ENCODE assay signal across 19 cellular contexts in the genomic region with DNA sequence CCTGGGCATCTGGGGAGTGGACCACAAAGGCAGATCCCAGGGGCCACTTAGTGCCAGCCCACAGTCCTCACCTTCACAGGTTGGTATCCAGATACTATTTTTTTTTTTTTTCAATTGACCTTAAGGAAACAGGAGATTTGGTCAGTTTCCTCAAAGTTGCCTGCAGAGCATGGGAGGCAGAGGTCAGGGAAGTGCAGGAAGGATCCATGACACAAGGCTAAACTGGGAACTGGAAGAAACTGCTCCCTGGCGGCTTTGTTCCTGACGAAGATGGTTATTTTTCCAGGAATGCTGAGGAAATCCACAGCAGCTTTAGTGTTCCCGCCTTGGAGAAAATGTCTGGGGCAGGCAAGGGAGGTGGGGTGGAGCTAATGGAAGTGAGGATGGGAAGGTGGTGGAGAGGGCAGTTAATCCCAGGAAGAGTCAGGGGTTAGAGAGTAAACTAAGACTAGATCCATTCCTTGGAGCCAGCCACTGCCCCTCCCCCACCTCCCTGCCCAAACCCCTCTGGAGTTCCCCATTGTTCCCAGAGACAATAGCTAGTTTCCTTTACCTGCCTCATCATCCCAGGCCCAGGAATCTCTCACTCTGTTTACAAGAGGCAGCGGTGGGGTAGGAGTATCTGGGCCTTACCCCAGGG. TPM values are rescaled to one million over a fixed set of nuclear protein-coding genes. Genes with fewer than 3 reads are reported as not detected.
A peak's percentile ranks its signal among the peaks of the same experiment; 100 is the strongest.
DNase-seq lines count a peak whose midpoint lies in the region; ATAC-seq and TF ChIP-seq lines count a peak whose summit lies in the region.
"Had no signal": no experiment of that assay in that cellular context is flagged by ENCODE, and none has a peak within 500 bp of the region (broad histone marks: within the 10 kb centered on the region; RNA-seq: fewer than 3 reads in every experiment).

No MANE protein-coding gene starts in this region.

- no peak overlapping the region for H3K9ac ChIP-seq in HCT116 (ENCODE audit: low read length)
- H3K9ac ChIP-seq in iPS-20b (ENCODE audit: low read depth, low read length), result peak overlapping the region; percentile 82

- TF ChIP-seq POLR2A in HCT116 (IDR thresholded peaks at IDR 0.05; ENCODE audit: borderline replicate concordance, extremely low read depth, insufficient read depth, insufficient read length), result no peak

- H4K20me1 ChIP-seq in HCT116 (ENCODE audit: insufficient read depth), result no peaks in the 10 kb centered on the region

- H3K4me2 ChIP-seq in HCT116 (ENCODE audit: low read length), result no peak overlapping the region

- no peak overlapping the region for H3K4me3 ChIP-seq in HCT116 (replicated peaks in 1 of 2; ENCODE audit: low read depth in 1 of 2, low read length in 2 of 2)
- peak overlapping the region; percentile 47; the same call in 1 of the 2 replicates for H3K4me3 ChIP-seq in iPS-20b (ENCODE audit: low read length)
- H3K4me3 ChIP-seq: left lung had no signal

- peaks cover 2% of the 10 kb centered on the region for H3K27me3 Mint-ChIP-seq in activated CD4-positive, alpha-beta memory T cell treated with anti-CD3 and anti-CD28 coated beads for 36 hours

- POLR2A ChIA-PET in HCT116 (lab: Charles Lee), result no interaction called here
- POLR2A ChIA-PET in activated CD4-positive, alpha-beta memory T cell treated with anti-CD3 and anti-CD28 coated beads for 36 hours (lab: Charles Lee), result no interaction called here

- peak overlapping the region; percentile 9 for H2AFZ ChIP-seq in HCT116 (ENCODE audit: low read depth, low read length, poor library complexity, severe bottlenecking)

- no peaks in the 10 kb centered on the region for H3K27me3 ChIP-seq in HCT116 (ENCODE audit: insufficient read depth, low read length)
- H3K27me3 ChIP-seq in iPS-20b (ENCODE audit: insufficient read depth, low read length), result no peaks in the 10 kb centered on the region
- H3K27me3 ChIP-seq: left lung had no signal

- no peaks in the 10 kb centered on the region for H3K4me1 Mint-ChIP-seq in activated CD4-positive, alpha-beta memory T cell treated with anti-CD3 and anti-CD28 coated beads for 36 hours (ENCODE audit: low read depth)
- H3K4me1 Mint-ChIP-seq: activated CD4-positive, alpha-beta memory T cell treated with anti-CD3 and anti-CD28 coated beads, Interleukin-2, amount 10 ng/mL, durations not matched to agents 7 days and 5 days; naive B cell had no signal

- RAD21 ChIA-PET in HCT116 (lab: Charles Lee; ENCODE audit: low non-redundant PET in 1 of 2, low total read pairs in 2 of 2, uncharacterized antibody in 2 of 2, unreplicated experiment in 2 of 2), result no interaction called here

- no peaks in the 10 kb centered on the region for H3K9me2 ChIP-seq in HCT116 (ENCODE audit: insufficient read depth)

- no peak for DNase-seq in HCT116 (ENCODE audit: low read depth, low spot score)
- peak; percentile 65 for DNase-seq in dermis blood vessel endothelial cell
- no peak for DNase-seq in sciatic nerve (ENCODE audit: low spot score)
- DNase-seq in activated CD4-positive, alpha-beta memory T cell treated with anti-CD3 and anti-CD28 coated beads for 36 hours, result no peak
- DNase-seq in NCI-H69 (lab: John Stamatoyannopoulos, UW), result no peak
- DNase-seq in NCI-H2171 (lab: John Stamatoyannopoulos, UW), result no peak
- no peak for DNase-seq in activated naive CD4-positive, alpha-beta T cell treated with anti-CD3 and anti-CD28 coated beads, Interleukin-2, amount 50 U/mL, for 72 hours (ENCODE audit: low spot score in 2 of 2)
- DNase-seq: activated CD4-positive, alpha-beta memory T cell treated with anti-CD3 and anti-CD28 coated beads, Interleukin-2, amount 10 ng/mL, durations not matched to agents 7 days and 5 days; amniotic stem cell; DMS153; erythroblast; left lung; naive B cell; NCI-H2081; PC-3 had no signal

- H3K79me2 ChIP-seq in HCT116 (ENCODE audit: insufficient read depth, low read length), result no peaks in the 10 kb centered on the region

- peaks cover 0 to 10% of the 10 kb centered on the region in 2 experiments; a peak in 2 of 4 replicates for H3K4me1 ChIP-seq in HCT116 (ENCODE audit: control insufficient read depth in 1 of 2, insufficient read depth in 2 of 2, low read length in 2 of 2)
- peaks cover 27% of the 10 kb centered on the region for H3K4me1 ChIP-seq in iPS-20b (ENCODE audit: insufficient read depth, low read length)
- H3K4me1 ChIP-seq: left lung had no signal

- intact Hi-C loops in HCT116 (cut with micrococcal nuclease) (no loop called here), sciatic nerve (cut with DNase I) (no loop called here)
- intact Hi-C loops in activated CD4-positive, alpha-beta memory T cell treated with anti-CD3 and anti-CD28 coated beads for 36 hours (cut with micrococcal nuclease), result no loop called here

- no peaks in the 10 kb centered on the region for H3K9me3 Mint-ChIP-seq in activated CD4-positive, alpha-beta memory T cell treated with anti-CD3 and anti-CD28 coated beads for 36 hours
- H3K9me3 Mint-ChIP-seq in activated naive CD4-positive, alpha-beta T cell treated with anti-CD3 and anti-CD28 coated beads, Interleukin-2, amount 50 U/mL, for 72 hours, result no peaks in the 10 kb centered on the region
- H3K9me3 Mint-ChIP-seq: activated CD4-positive, alpha-beta memory T cell treated with anti-CD3 and anti-CD28 coated beads, Interleukin-2, amount 10 ng/mL, durations not matched to agents 7 days and 5 days; activated T-helper 1 cell treated with anti-CD3 and anti-CD28 coated beads, Interleukin-12 subunit alpha, Interleukin-12 subunit beta, Interleukin-2, Interleukin-4 antibody, amounts not matched to agents 30 ng/mL and 10 ng/mL and 1 ng/mL, durations not matched to agents 14 hours and 24 hours and 36 hours; naive B cell had no signal

- H3K36me3 ChIP-seq in HCT116 (ENCODE audit: control insufficient read depth in 1 of 2, insufficient read depth in 2 of 2, low read length in 2 of 2), result no peaks in the 10 kb centered on the region
- no peaks in the 10 kb centered on the region for H3K36me3 ChIP-seq in iPS-20b (ENCODE audit: insufficient read depth, low read depth, low read length)
- H3K36me3 ChIP-seq: left lung had no signal

- BruUV-seq in HCT116 (replicated peaks; lab: Mats Ljungman, UMichigan), result no TSS peak

- TF ChIP-seq CTCF in HCT116 (IDR thresholded peaks at IDR 0.05 in 2 of 3, conservative IDR thresholded peaks at IDR 0.05 in 1 of 3; ENCODE audit: borderline replicate concordance in 1 of 3, insufficient read depth in 1 of 3, low read depth in 2 of 3, low read length in 2 of 3), result no peak

- no peak overlapping the region for H3K27ac Mint-ChIP-seq in activated CD4-positive, alpha-beta memory T cell treated with anti-CD3 and anti-CD28 coated beads for 36 hours
- no peak overlapping the region for H3K27ac Mint-ChIP-seq in activated naive CD4-positive, alpha-beta T cell treated with anti-CD3 and anti-CD28 coated beads, Interleukin-2, amount 50 U/mL, for 72 hours
- H3K27ac Mint-ChIP-seq: activated CD4-positive, alpha-beta memory T cell treated with anti-CD3 and anti-CD28 coated beads, Interleukin-2, amount 10 ng/mL, durations not matched to agents 7 days and 5 days; activated T-helper 1 cell treated with anti-CD3 and anti-CD28 coated beads, Interleukin-12 subunit alpha, Interleukin-12 subunit beta, Interleukin-2, Interleukin-4 antibody, amounts not matched to agents 30 ng/mL and 10 ng/mL and 1 ng/mL, durations not matched to agents 14 hours and 24 hours and 36 hours; naive B cell had no signal

- CTCF ChIA-PET in HCT116 (lab: Charles Lee), result interaction anchor here (2.0 kb wide), 1 partner anchor 19 kb away, joined by 5 read pairs; no protein-coding TSS in a partner anchor
- CTCF ChIA-PET in activated CD4-positive, alpha-beta memory T cell treated with anti-CD3 and anti-CD28 coated beads for 36 hours (lab: Charles Lee), result no interaction called here

- TF ChIP-seq RAD21 in HCT116 (IDR thresholded peaks at IDR 0.05; ENCODE audit: low read depth), result no peak

- no peaks in the 10 kb centered on the region for H3K9me3 ChIP-seq in HCT116 (ENCODE audit: control insufficient read depth in 1 of 2, insufficient read depth in 1 of 2, low read depth in 1 of 2, low read length in 2 of 2)
- H3K9me3 ChIP-seq in iPS-20b (ENCODE audit: insufficient read depth, low read depth, low read length), result no peaks in the 10 kb centered on the region
- H3K9me3 ChIP-seq: left lung had no signal

- no peak overlapping the region for H3K4me3 Mint-ChIP-seq in activated CD4-positive, alpha-beta memory T cell treated with anti-CD3 and anti-CD28 coated beads for 36 hours
- H3K4me3 Mint-ChIP-seq: activated CD4-positive, alpha-beta memory T cell treated with anti-CD3 and anti-CD28 coated beads, Interleukin-2, amount 10 ng/mL, durations not matched to agents 7 days and 5 days; activated T-helper 1 cell treated with anti-CD3 and anti-CD28 coated beads, Interleukin-12 subunit alpha, Interleukin-12 subunit beta, Interleukin-2, Interleukin-4 antibody, amounts not matched to agents 30 ng/mL and 10 ng/mL and 1 ng/mL, durations not matched to agents 14 hours and 24 hours and 36 hours; naive B cell had no signal

- H3K36me3 Mint-ChIP-seq in activated CD4-positive, alpha-beta memory T cell treated with anti-CD3 and anti-CD28 coated beads for 36 hours, result no peaks in the 10 kb centered on the region
- no peaks in the 10 kb centered on the region for H3K36me3 Mint-ChIP-seq in activated naive CD4-positive, alpha-beta T cell treated with anti-CD3 and anti-CD28 coated beads, Interleukin-2, amount 50 U/mL, for 72 hours
- H3K36me3 Mint-ChIP-seq: naive B cell had no signal

- H3K27ac ChIP-seq in HCT116 (ENCODE audit: low read depth, low read length), result no peak overlapping the region
- peak overlapping the region; percentile 98 for H3K27ac ChIP-seq in iPS-20b (ENCODE audit: low read length)
- H3K27ac ChIP-seq: left lung had no signal

- no peak for ATAC-seq in HCT116
- peak; percentile 28 for ATAC-seq in sciatic nerve
- ATAC-seq in activated naive CD4-positive, alpha-beta T cell treated with anti-CD3 and anti-CD28 coated beads, Interleukin-2, amount 50 U/mL, for 72 hours, result no peak
- ATAC-seq: left lung, PC-3 had no signal

RNA-seq across cellular contexts. Expression of gene MYMX, which starts 14.3 kb away (rescaled TPM):
- total RNA-seq in HCT116 (2021; ENCODE audit: unreplicated experiment) (not detected), dermis blood vessel endothelial cell (0.23 TPM in 1 of 2 replicates, not detected in the other), sciatic nerve (2.1 TPM)
- polyA plus RNA-seq in HCT116 (2012), result 0.13 TPM in 1 of 2 replicates, not detected in the other
- total RNA-seq in activated CD4-positive, alpha-beta memory T cell treated with anti-CD3 and anti-CD28 coated beads for 36 hours, result not detected
- not detected for total RNA-seq in activated naive CD4-positive, alpha-beta T cell treated with anti-CD3 and anti-CD28 coated beads, Interleukin-2, amount 50 U/mL, for 72 hours
- total RNA-seq: activated CD4-positive, alpha-beta memory T cell treated with anti-CD3 and anti-CD28 coated beads, Interleukin-2, amount 10 ng/mL, durations not matched to agents 7 days and 5 days; activated T-helper 1 cell treated with anti-CD3 and anti-CD28 coated beads, Interleukin-12 subunit alpha, Interleukin-12 subunit beta, Interleukin-2, Interleukin-4 antibody, amounts not matched to agents 30 ng/mL and 10 ng/mL and 1 ng/mL, durations not matched to agents 14 hours and 24 hours and 36 hours; HT1080; PC-3; temporal lobe had no signal

RNA-seq across cellular contexts. Expression of gene SLC29A1, which starts 20.9 kb away (rescaled TPM):
- total RNA-seq in HCT116 (2021; ENCODE audit: unreplicated experiment), result 67.6 TPM
- polyA plus RNA-seq in HCT116 (2012), result 60.2 and 73.6 TPM in 2 replicates
- 41.7 and 64.8 TPM in 2 replicates for total RNA-seq in dermis blood vessel endothelial cell
- 71.7 TPM for total RNA-seq in sciatic nerve
- 10 to 100 TPM; 47.6 to 50.0 TPM for total RNA-seq in activated CD4-positive, alpha-beta memory T cell treated with anti-CD3 and anti-CD28 coated beads for 36 hours
- total RNA-seq in activated naive CD4-positive, alpha-beta T cell treated with anti-CD3 and anti-CD28 coated beads, Interleukin-2, amount 50 U/mL, for 72 hours, result 10 to 100 TPM; 37.1 to 56.5 TPM

RNA-seq across cellular contexts. Expression of gene CAPN11, which starts 43.8 kb away (rescaled TPM):
- total RNA-seq in HCT116 (2021; ENCODE audit: unreplicated experiment) (not detected), dermis blood vessel endothelial cell (0.28 and 2.2 TPM in 2 replicates), sciatic nerve (6.9 TPM)
- polyA plus RNA-seq in HCT116 (2012), result 0.05 TPM in 1 of 2 replicates, not detected in the other
- under 1 TPM in 1 of 2 experiments, not detected in 1; 0.12 TPM for total RNA-seq in activated CD4-positive, alpha-beta memory T cell treated with anti-CD3 and anti-CD28 coated beads for 36 hours
- under 1 TPM; 0.23 to 0.32 TPM for total RNA-seq in activated naive CD4-positive, alpha-beta T cell treated with anti-CD3 and anti-CD28 coated beads, Interleukin-2, amount 50 U/mL, for 72 hours
- total RNA-seq: activated T-helper 1 cell treated with anti-CD3 and anti-CD28 coated beads, Interleukin-12 subunit alpha, Interleukin-12 subunit beta, Interleukin-2, Interleukin-4 antibody, amounts not matched to agents 30 ng/mL and 10 ng/mL and 1 ng/mL, durations not matched to agents 14 hours and 24 hours and 36 hours; HT1080; PC-3 had no signal

RNA-seq across cellular contexts. Expression of gene HSP90AB1, which starts 44.4 kb away (rescaled TPM):
- total RNA-seq in HCT116 (2021; ENCODE audit: unreplicated experiment), result 2,554 TPM
- 1,463 and 1,823 TPM in 2 replicates for polyA plus RNA-seq in HCT116 (2012)
- total RNA-seq in dermis blood vessel endothelial cell, result 558 and 784 TPM in 2 replicates
- total RNA-seq in sciatic nerve, result 470 TPM
- total RNA-seq in activated CD4-positive, alpha-beta memory T cell treated with anti-CD3 and anti-CD28 coated beads for 36 hours, result 1,000 to 10,000 TPM; 1,671 to 1,695 TPM
- total RNA-seq in activated naive CD4-positive, alpha-beta T cell treated with anti-CD3 and anti-CD28 coated beads, Interleukin-2, amount 50 U/mL, for 72 hours, result 1,000 to 10,000 TPM; 1,343 to 1,701 TPM

RNA-seq across cellular contexts. Expression of gene SLC35B2, which starts 54.9 kb away (rescaled TPM):
- total RNA-seq in HCT116 (2021; ENCODE audit: unreplicated experiment) (50.5 TPM), dermis blood vessel endothelial cell (43.1 and 52.7 TPM in 2 replicates), sciatic nerve (26.8 TPM)
- 35.2 and 47.5 TPM in 2 replicates for polyA plus RNA-seq in HCT116 (2012)
- 10 to 100 TPM; 16.5 to 16.8 TPM for total RNA-seq in activated CD4-positive, alpha-beta memory T cell treated with anti-CD3 and anti-CD28 coated beads for 36 hours
- total RNA-seq in activated naive CD4-positive, alpha-beta T cell treated with anti-CD3 and anti-CD28 coated beads, Interleukin-2, amount 50 U/mL, for 72 hours, result 10 to 100 TPM; 18.3 to 23.8 TPM
